19 cellular contexts compared by ENCODE assay signal in the genomic region with DNA sequence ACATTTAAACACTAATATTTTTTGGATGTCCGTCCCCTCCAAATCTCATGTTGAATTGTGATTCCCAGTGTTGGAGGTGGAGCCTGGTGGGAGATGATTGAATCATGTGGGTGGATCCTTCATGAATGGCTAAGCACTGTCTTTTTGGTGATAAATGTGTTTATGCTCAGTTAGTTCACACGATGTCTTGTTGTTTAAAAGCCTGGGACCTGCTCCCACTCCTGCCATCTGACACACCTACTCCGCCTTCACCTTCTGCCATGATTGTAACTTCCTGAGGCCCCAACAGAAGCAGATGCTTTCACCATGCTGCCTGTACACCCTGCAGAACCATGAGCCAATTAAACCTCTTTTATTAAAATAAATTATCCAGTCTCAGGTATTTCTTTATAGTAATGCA.
DNase-seq lines count a peak whose midpoint lies in the region; ATAC-seq, FAIRE-seq and TF ChIP-seq lines count a peak whose summit lies in the region.
"Had no signal": no experiment of that assay in that cellular context is flagged by ENCODE, and none has a peak within 500 bp of the region (broad histone marks: within the 10 kb centered on the region; RNA-seq: fewer than 3 reads in every experiment).

No MANE protein-coding gene starts in this region.

- no peak for FAIRE-seq in K562 (lab: Jason Lieb, UNC)
- FAIRE-seq: A204.1, D721Med, G401.6, GM12892 had no signal

- no peak for TF ChIP-seq CTCF in K562 (IDR thresholded peaks at IDR 0.05 in 2 of 3, conservative IDR thresholded peaks at IDR 0.05 in 1 of 3; ENCODE audit: insufficient read depth in 2 of 3, low read depth in 1 of 3, low read length in 3 of 3)

- H3K4me3 ChIP-seq in K562 (no peak overlapping the region), trophoblast cell (ENCODE audit: low read depth, low read length) (no peak overlapping the region)
- H3K4me3 ChIP-seq: BLaER1, GM23338 had no signal

- H2AFZ ChIP-seq in K562 (ENCODE audit: low read depth, low read length) (no peak overlapping the region), trophoblast cell (ENCODE audit: insufficient read depth, low read length, poor library complexity) (no peak overlapping the region)
- H2AFZ ChIP-seq: GM23338 had no signal

- TF ChIP-seq RAD21 in K562 (CRISPR knock-in tag; conservative IDR thresholded peaks at IDR 0.05 in 1 of 2, IDR thresholded peaks at IDR 0.05 in 1 of 2) = no peak

- H2BK12ac ChIP-seq in trophoblast cell (ENCODE audit: low read length) = no peak overlapping the region

- no peaks in the 10 kb centered on the region for H3K27me3 ChIP-seq in K562 (ENCODE audit: control insufficient read depth in 2 of 2, insufficient read depth in 2 of 2, low read length in 2 of 2)
- H3K27me3 ChIP-seq in trophoblast cell (ENCODE audit: insufficient read depth, low read length) = no peaks in the 10 kb centered on the region
- H3K27me3 ChIP-seq: BLaER1 had no signal

- in situ Hi-C loops in K562 (cut with MboI) = no loop called here

- no peak overlapping the region for H3K9ac ChIP-seq in K562 (ENCODE audit: insufficient read depth in 1 of 2, low read depth in 2 of 2, low read length in 2 of 2)
- no peak overlapping the region for H3K9ac ChIP-seq in trophoblast cell (ENCODE audit: low read length)
- H3K9ac ChIP-seq: BLaER1 had no signal

- ATAC-seq in K562 (no peak), GM21529 (IDR thresholded peaks at IDR 0.05; ENCODE audit: unreplicated experiment) (no peak)
- ATAC-seq: GM23338, HCT116 had no signal

- no peak overlapping the region for H2BK120ac ChIP-seq in trophoblast cell (ENCODE audit: insufficient read depth, low read length, poor library complexity)

- H3K79me2 ChIP-seq in K562 (ENCODE audit: control insufficient read depth, insufficient read depth, low read length) = no peaks in the 10 kb centered on the region
- no peaks in the 10 kb centered on the region for H3K79me2 ChIP-seq in trophoblast cell (ENCODE audit: control insufficient read depth, insufficient read depth, low read length, poor library complexity)

- H3K9me3 ChIP-seq in K562 (replicated peaks; ENCODE audit: control insufficient read depth, insufficient read depth, low read depth, low read length) (no peaks in the 10 kb centered on the region), trophoblast cell (ENCODE audit: insufficient read depth, low read depth, low read length) (peaks cover 2% of the 10 kb centered on the region)
- H3K9me3 ChIP-seq: BLaER1 had no signal

- no peak for TF ChIP-seq POLR2A in K562 (conservative IDR thresholded peaks at IDR 0.05)

- no peak overlapping the region for H3K18ac ChIP-seq in trophoblast cell (ENCODE audit: low read length)

- no peaks in the 10 kb centered on the region for H3K9me1 ChIP-seq in K562 (ENCODE audit: control insufficient read depth, insufficient read depth, low read length)

- H3K27ac ChIP-seq in K562 (ENCODE audit: extremely low read depth, low read depth, low read length) (no peak overlapping the region), trophoblast cell (ENCODE audit: low read depth, low read length) (no peak overlapping the region)
- H3K27ac ChIP-seq: 22Rv1, BLaER1, C4-2B had no signal

- no peak overlapping the region for H3K14ac ChIP-seq in trophoblast cell (ENCODE audit: low read length)

- no peak overlapping the region for H3K23ac ChIP-seq in trophoblast cell (ENCODE audit: low read length)

- 46% methylated on average over 3 of the region's 3 CpGs for WGBS in K562 (ENCODE audit: insufficient coverage, low coverage, missing lambda C conversion rate)
- WGBS in trophoblast cell (ENCODE audit: extremely low coverage, insufficient coverage, insufficient read length) = no CpG with 5 or more reads among the region's 3 CpGs

- CTCF ChIA-PET in K562 (lab: Yijun Ruan, JAX; ENCODE audit: low intra/inter-chr PET ratio) = interaction anchor here (1.4 kb wide), 1 partner anchor 274 kb away, joined by 3 read pairs; no protein-coding TSS in a partner anchor

- TF ChIP-seq EP300 in K562 (IDR thresholded peaks at IDR 0.05; ENCODE audit: low read length) = no peak

- peaks cover 7 to 31% of the 10 kb centered on the region in 2 experiments for H3K4me1 ChIP-seq in K562 (replicated peaks in 1 of 2; ENCODE audit: control insufficient read depth in 2 of 2, insufficient read depth in 2 of 2, low read length in 2 of 2)
- H3K4me1 ChIP-seq in trophoblast cell (ENCODE audit: control insufficient read depth in 1 of 2, insufficient read depth in 2 of 2, low read length in 2 of 2) = peaks cover 5 to 9% of the 10 kb centered on the region in 2 experiments

- H4K8ac ChIP-seq in trophoblast cell (ENCODE audit: low read depth, low read length) = no peak overlapping the region

- no peak overlapping the region for H3K4ac ChIP-seq in trophoblast cell (ENCODE audit: low read depth, low read length)

- no peaks in the 10 kb centered on the region for H4K20me1 ChIP-seq in K562 (replicated peaks; ENCODE audit: control insufficient read depth, insufficient read depth, low read length)
- H4K20me1 ChIP-seq: BLaER1 had no signal

- H3K79me1 ChIP-seq in trophoblast cell (ENCODE audit: low read length) = peaks cover 2% of the 10 kb centered on the region

- POLR2A ChIA-PET in K562 (lab: Yijun Ruan, JAX) = no interaction called here

- H4K91ac ChIP-seq in trophoblast cell (ENCODE audit: low read depth, low read length) = peak overlapping the region; percentile 8

- no peak overlapping the region for H2BK5ac ChIP-seq in trophoblast cell (ENCODE audit: low read depth, low read length, poor library complexity)

- DNase-seq in DMS 273 (lab: John Stamatoyannopoulos, UW; ENCODE audit: unreplicated experiment) (peak; percentile 16), DMS 273 treated with DMSO at 0.1 percent for 48 hours (lab: John Stamatoyannopoulos, UW) (no peak), K562 (ENCODE audit: extremely low read depth in 1 of 4, low spot score in 3 of 4) (no peak), trophoblast cell (no peak)
- no peak for DNase-seq in activated CD4-positive, CD25-positive, alpha-beta regulatory T cell (lab: John Stamatoyannopoulos, UW)
- DNase-seq: CD4-positive, CD25-positive, alpha-beta regulatory T cell; DMS153; DND-41; H9 had no signal

- no peak overlapping the region for H2AK5ac ChIP-seq in trophoblast cell (ENCODE audit: low read length)

- no peak overlapping the region for H4K12ac ChIP-seq in trophoblast cell (ENCODE audit: low read depth, low read length)

- H3K36me3 ChIP-seq in K562 (ENCODE audit: control insufficient read depth, insufficient read depth, low read length) = no peaks in the 10 kb centered on the region
- no peaks in the 10 kb centered on the region for H3K36me3 ChIP-seq in trophoblast cell (ENCODE audit: control insufficient read depth in 1 of 2, insufficient read depth in 2 of 2, low read length in 2 of 2)
- H3K36me3 ChIP-seq: BLaER1 had no signal

- no TSS peak for BruUV-seq in K562 (replicated peaks; lab: Mats Ljungman, UMichigan)

- H3K4me2 ChIP-seq in K562 (ENCODE audit: insufficient read depth, low read length) (no peak overlapping the region; the same call in 1 of the 2 replicates), trophoblast cell (ENCODE audit: low read length) (no peak overlapping the region)
- H3K4me2 ChIP-seq: BLaER1, GM23338 had no signal

- intact Hi-C loops in K562 (cut with micrococcal nuclease) = no loop called here

TF ChIP-seq in K562, 482 proteins besides CTCF, POLR2A, EP300 and RAD21 (continues in another document):
- TF ChIP-seq, protein P1, sequence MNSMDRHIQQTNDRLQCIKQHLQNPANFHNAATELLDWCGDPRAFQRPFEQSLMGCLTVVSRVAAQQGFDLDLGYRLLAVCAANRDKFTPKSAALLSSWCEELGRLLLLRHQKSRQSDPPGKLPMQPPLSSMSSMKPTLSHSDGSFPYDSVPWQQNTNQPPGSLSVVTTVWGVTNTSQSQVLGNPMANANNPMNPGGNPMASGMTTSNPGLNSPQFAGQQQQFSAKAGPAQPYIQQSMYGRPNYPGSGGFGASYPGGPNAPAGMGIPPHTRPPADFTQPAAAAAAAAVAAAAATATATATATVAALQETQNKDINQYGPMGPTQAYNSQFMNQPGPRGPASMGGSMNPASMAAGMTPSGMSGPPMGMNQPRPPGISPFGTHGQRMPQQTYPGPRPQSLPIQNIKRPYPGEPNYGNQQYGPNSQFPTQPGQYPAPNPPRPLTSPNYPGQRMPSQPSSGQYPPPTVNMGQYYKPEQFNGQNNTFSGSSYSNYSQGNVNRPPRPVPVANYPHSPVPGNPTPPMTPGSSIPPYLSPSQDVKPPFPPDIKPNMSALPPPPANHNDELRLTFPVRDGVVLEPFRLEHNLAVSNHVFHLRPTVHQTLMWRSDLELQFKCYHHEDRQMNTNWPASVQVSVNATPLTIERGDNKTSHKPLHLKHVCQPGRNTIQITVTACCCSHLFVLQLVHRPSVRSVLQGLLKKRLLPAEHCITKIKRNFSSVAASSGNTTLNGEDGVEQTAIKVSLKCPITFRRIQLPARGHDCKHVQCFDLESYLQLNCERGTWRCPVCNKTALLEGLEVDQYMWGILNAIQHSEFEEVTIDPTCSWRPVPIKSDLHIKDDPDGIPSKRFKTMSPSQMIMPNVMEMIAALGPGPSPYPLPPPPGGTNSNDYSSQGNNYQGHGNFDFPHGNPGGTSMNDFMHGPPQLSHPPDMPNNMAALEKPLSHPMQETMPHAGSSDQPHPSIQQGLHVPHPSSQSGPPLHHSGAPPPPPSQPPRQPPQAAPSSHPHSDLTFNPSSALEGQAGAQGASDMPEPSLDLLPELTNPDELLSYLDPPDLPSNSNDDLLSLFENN (IDR thresholded peaks at IDR 0.05; ENCODE audit: low read depth in 2 of 2, low read length in 2 of 2) = no peak
- no peak for TF ChIP-seq EP400 (IDR thresholded peaks at IDR 0.05)
- no peak for TF ChIP-seq SRSF1 (IDR thresholded peaks at IDR 0.05; ENCODE audit: low read depth, low read length)
- no peak for TF ChIP-seq NR2C2 (CRISPR knock-in tag; IDR thresholded peaks at IDR 0.05)
- no peak for TF ChIP-seq NR2C2 (tag; IDR thresholded peaks at IDR 0.05)
- TF ChIP-seq PKNOX1 (IDR thresholded peaks at IDR 0.05) = peak; percentile 35; the same call in 1 of the 2 replicates
- TF ChIP-seq LCOR (CRISPR knock-in tag; IDR thresholded peaks at IDR 0.05) = no peak
